8 cellular contexts compared by ENCODE assay signal in genomic region chr6:100001915-100002388, GRCh38. TPM values are rescaled to one million over a fixed set of nuclear protein-coding genes. Genes with fewer than 3 reads are reported as not detected.
A peak's percentile ranks its signal among the peaks of the same experiment; 100 is the strongest.
DNase-seq lines count a peak whose midpoint lies in the region; ATAC-seq and TF ChIP-seq lines count a peak whose summit lies in the region.

No MANE protein-coding gene starts in this region.

- H3K27ac Mint-ChIP-seq in activated CD8-positive, alpha-beta T cell treated with anti-CD3 and anti-CD28 coated beads, Interleukin-2, amount 10 ng/mL, durations not matched to agents 7 days and 5 days, result no peak overlapping the region

- H3K27ac ChIP-seq in neuronal stem cell (replicated peaks; ENCODE audit: low read length), result no peak overlapping the region

- H3K9me3 ChIP-seq in neuronal stem cell (replicated peaks in 1 of 2; ENCODE audit: control insufficient read depth in 2 of 2, insufficient read depth in 1 of 2, low read depth in 1 of 2, low read length in 2 of 2), result no peaks in the 10 kb centered on the region

- peak; percentile 94 for ATAC-seq in HG03469 (IDR thresholded peaks at IDR 0.05; ENCODE audit: unreplicated experiment)
- ATAC-seq in activated CD8-positive, alpha-beta T cell treated with anti-CD3 and anti-CD28 coated beads, Interleukin-2, amount 10 ng/mL, durations not matched to agents 7 days and 5 days, result peak; percentile 61

- no CpG with 5 or more reads among the region's 3 CpGs for WGBS in neuronal stem cell (ENCODE audit: extremely low coverage in 2 of 2, insufficient read length in 2 of 2, insufficient replicate concordance in 1 of 2), 2 donors

- H3K9me3 Mint-ChIP-seq in activated CD8-positive, alpha-beta T cell treated with anti-CD3 and anti-CD28 coated beads, Interleukin-2, amount 10 ng/mL, durations not matched to agents 7 days and 5 days (ENCODE audit: insufficient read depth), result no peaks in the 10 kb centered on the region

- H2BK5ac ChIP-seq in neuronal stem cell (ENCODE audit: low read length), result no peak overlapping the region

- peaks cover 19% of the 10 kb centered on the region for H3K27me3 Mint-ChIP-seq in activated CD8-positive, alpha-beta T cell treated with anti-CD3 and anti-CD28 coated beads, Interleukin-2, amount 10 ng/mL, durations not matched to agents 7 days and 5 days (ENCODE audit: low read depth)

- no peak overlapping the region for H3K23ac ChIP-seq in neuronal stem cell (ENCODE audit: low read depth, low read length, poor library complexity)

- H3K36me3 Mint-ChIP-seq in activated CD8-positive, alpha-beta T cell treated with anti-CD3 and anti-CD28 coated beads, Interleukin-2, amount 10 ng/mL, durations not matched to agents 7 days and 5 days (ENCODE audit: low read depth), result no peaks in the 10 kb centered on the region

- H2AFZ ChIP-seq in neuronal stem cell (ENCODE audit: low read length), result peak overlapping the region; percentile 48

- H3K4me2 ChIP-seq in neuronal stem cell (ENCODE audit: insufficient read depth, low read length, poor library complexity, severe bottlenecking), result no peak overlapping the region

- POLR2A ChIA-PET in activated CD8-positive, alpha-beta T cell treated with anti-CD3 and anti-CD28 coated beads, Interleukin-2, amount 10 ng/mL, durations not matched to agents 7 days and 5 days (lab: Charles Lee), result no interaction called here

- H3K4me1 Mint-ChIP-seq in activated CD8-positive, alpha-beta T cell treated with anti-CD3 and anti-CD28 coated beads, Interleukin-2, amount 10 ng/mL, durations not matched to agents 7 days and 5 days (ENCODE audit: low read depth), result no peaks in the 10 kb centered on the region

- H3K14ac ChIP-seq in neuronal stem cell (ENCODE audit: low read length), result no peak overlapping the region

- peak; percentile 80 for TF ChIP-seq CTCF in GM20000 (IDR thresholded peaks at IDR 0.05; ENCODE audit: extremely low read depth, missing control alignments)

- H2BK12ac ChIP-seq in neuronal stem cell (ENCODE audit: low read length), result no peak overlapping the region

- no peak overlapping the region for H2AK5ac ChIP-seq in neuronal stem cell (ENCODE audit: low read depth, low read length)

- H3K4me3 ChIP-seq in neuronal stem cell (ENCODE audit: low read length in 2 of 2), result no peak overlapping the region

- no peak overlapping the region for H3K4me3 Mint-ChIP-seq in activated CD8-positive, alpha-beta T cell treated with anti-CD3 and anti-CD28 coated beads, Interleukin-2, amount 10 ng/mL, durations not matched to agents 7 days and 5 days

- H3K36me3 ChIP-seq in neuronal stem cell (replicated peaks in 1 of 2; ENCODE audit: control insufficient read depth in 2 of 2, insufficient read depth in 2 of 2, low read length in 2 of 2), result no peaks in the 10 kb centered on the region

- DNase-seq in DMS53 treated with DMSO at 0.1 percent for 48 hours (lab: John Stamatoyannopoulos, UW; ENCODE audit: unreplicated experiment) (peak; percentile 46), GM20000 (ENCODE audit: low spot score) (peak; percentile 63), NCI-H524 treated with DMSO at 0.1 percent for 48 hours (lab: John Stamatoyannopoulos, UW) (peak; percentile 13), fibroblast of peridontal ligament (ENCODE audit: extremely low read depth) (peak; percentile 66), neuronal stem cell (ENCODE audit: low spot score) (peak; percentile 31), cortex of kidney (lab: John Stamatoyannopoulos, UW) (no peak)
- peak; percentile 45 for DNase-seq in activated CD8-positive, alpha-beta T cell treated with anti-CD3 and anti-CD28 coated beads, Interleukin-2, amount 10 ng/mL, durations not matched to agents 7 days and 5 days

- no peak overlapping the region for H4K91ac ChIP-seq in neuronal stem cell (ENCODE audit: low read depth, low read length, poor library complexity)

- peaks cover 0 to 2% of the 10 kb centered on the region in 2 donors for H3K4me1 ChIP-seq in neuronal stem cell (ENCODE audit: control insufficient read depth in 2 of 2, insufficient read depth in 1 of 2, low read depth in 1 of 2, low read length in 2 of 2)

- no peak overlapping the region for H3K4ac ChIP-seq in neuronal stem cell (ENCODE audit: low read length)

- CTCF ChIA-PET in activated CD8-positive, alpha-beta T cell treated with anti-CD3 and anti-CD28 coated beads, Interleukin-2, amount 10 ng/mL, durations not matched to agents 7 days and 5 days (lab: Charles Lee), result interaction anchor here (0.6 to 3.5 kb wide), 22 partner anchors 9 to 663 kb away, joined by 3 to 47 read pairs (median 4); no protein-coding TSS in a partner anchor

- H3K27me3 ChIP-seq in neuronal stem cell (ENCODE audit: control insufficient read depth in 3 of 3, insufficient read depth in 3 of 3, low read depth in 1 of 3, low read length in 3 of 3), result peaks cover 0 to 2% (median 0%) of the 10 kb centered on the region in 3 experiments

- H3K18ac ChIP-seq in neuronal stem cell (ENCODE audit: low read length), result no peak overlapping the region

- no peak overlapping the region for H4K8ac ChIP-seq in neuronal stem cell (ENCODE audit: low read depth, low read length)

- no peak overlapping the region for H2BK120ac ChIP-seq in neuronal stem cell (ENCODE audit: low read depth, low read length)

- H2BK15ac ChIP-seq in neuronal stem cell (ENCODE audit: low read length), result no peak overlapping the region

- no peaks in the 10 kb centered on the region for H3K79me1 ChIP-seq in neuronal stem cell (ENCODE audit: low read depth, low read length)

- no peak overlapping the region for H3K9ac ChIP-seq in neuronal stem cell (ENCODE audit: low read depth, low read length, poor library complexity)

RNA-seq across cellular contexts. Expression of gene MCHR2, which starts 7.9 kb away (rescaled TPM):
- total RNA-seq in activated CD8-positive, alpha-beta T cell treated with anti-CD3 and anti-CD28 coated beads, Interleukin-2, amount 10 ng/mL, durations not matched to agents 7 days and 5 days, result not detected
- 0.06 TPM for polyA plus RNA-seq in neuronal stem cell (2013, experiment 1 of 2)
- 0.03 TPM for polyA plus RNA-seq in neuronal stem cell (2013, experiment 2 of 2)
